ENCODE assay signal across 22 cellular contexts in the genomic region with DNA sequence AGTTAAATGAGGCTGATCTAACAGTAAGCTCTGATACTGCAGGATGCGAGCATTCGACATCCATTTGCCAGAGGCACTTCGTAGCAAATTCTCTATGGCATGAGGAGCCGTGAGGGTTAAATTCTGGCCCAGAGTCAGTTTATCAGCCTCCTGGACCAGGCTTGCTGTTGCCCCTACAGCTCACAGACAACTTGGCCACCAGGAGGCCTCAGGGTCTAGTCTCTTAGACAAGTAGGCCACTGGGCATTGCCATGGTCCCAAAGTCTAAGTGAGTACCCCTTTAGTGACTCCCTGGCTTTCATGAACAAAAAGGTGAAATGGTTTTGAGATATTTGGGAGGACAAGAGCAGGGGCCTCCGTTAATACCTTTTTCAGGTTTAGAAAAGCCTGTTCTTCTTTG.
"Had no signal": no experiment of that assay in that cellular context is flagged by ENCODE, and none has a peak within 500 bp of the region (broad histone marks: within the 10 kb centered on the region; RNA-seq: fewer than 3 reads in every experiment).

No MANE protein-coding gene starts in this region.

- H3K36me3 ChIP-seq: brain microvascular endothelial cell, esophagus muscularis mucosa, suprapubic skin, transverse colon had no signal

- H3K27me3 Mint-ChIP-seq: stimulated activated naive CD8-positive, alpha-beta T cell treated with anti-CD3 and anti-CD28 coated beads, Interleukin-15, amount 100 ng/mL, for 72 hours had no signal

- H3K27ac ChIP-seq: brain microvascular endothelial cell, esophagus muscularis mucosa, hepatocyte, suprapubic skin, transverse colon had no signal

- DNase-seq: activated CD4-positive, CD25-positive, alpha-beta regulatory T cell treated with anti-CD3 and anti-CD28 coated beads, Interleukin-2, amount 50 U/mL, for 72 hours; activated CD8-positive, alpha-beta memory T cell treated with anti-CD3 and anti-CD28 coated beads for 24 hours; activated CD8-positive, alpha-beta memory T cell treated with anti-CD3 and anti-CD28 coated beads, Interleukin-2, amount 50 U/mL, for 48 hours; activated effector memory CD4-positive, alpha-beta T cell treated with Interleukin-2 at 50 U/mL for 16 hours; activated naive CD4-positive, alpha-beta T cell treated with anti-CD3 and anti-CD28 coated beads, Interleukin-2, amount 50 U/mL, for 16 hours; activated T-cell treated with anti-CD3 and anti-CD28 coated beads, Interleukin-2, amount 50 U/mL, for 48 hours; aorta; brain microvascular endothelial cell; central memory CD4-positive, alpha-beta T cell; left cardiac atrium; mesenchymal stem cell; naive thymus-derived CD8-positive, alpha-beta T cell; posterior cingulate gyrus; retina; stimulated activated naive CD8-positive, alpha-beta T cell treated with anti-CD3 and anti-CD28 coated beads, Interleukin-15, amount 100 ng/mL, for 72 hours; T1000 had no signal

- H2AFZ ChIP-seq: hepatocyte had no signal

- H3K9me3 ChIP-seq: esophagus muscularis mucosa, suprapubic skin, transverse colon had no signal

- H3K4me1 Mint-ChIP-seq: naive thymus-derived CD8-positive, alpha-beta T cell; stimulated activated naive CD8-positive, alpha-beta T cell treated with anti-CD3 and anti-CD28 coated beads, Interleukin-15, amount 100 ng/mL, for 72 hours had no signal

- H3K36me3 Mint-ChIP-seq: naive thymus-derived CD8-positive, alpha-beta T cell had no signal

- H3K27ac Mint-ChIP-seq: naive thymus-derived CD8-positive, alpha-beta T cell; stimulated activated naive CD8-positive, alpha-beta T cell treated with anti-CD3 and anti-CD28 coated beads, Interleukin-15, amount 100 ng/mL, for 72 hours had no signal

- H3K4me3 ChIP-seq: esophagus muscularis mucosa, hepatocyte, suprapubic skin, transverse colon had no signal

- H3K4me3 Mint-ChIP-seq: naive thymus-derived CD8-positive, alpha-beta T cell; stimulated activated naive CD8-positive, alpha-beta T cell treated with anti-CD3 and anti-CD28 coated beads, Interleukin-15, amount 100 ng/mL, for 72 hours had no signal

- H3K27me3 ChIP-seq: brain microvascular endothelial cell, esophagus muscularis mucosa, hepatocyte, suprapubic skin, transverse colon had no signal

- FAIRE-seq: colon, islet of Langerhans had no signal

- H3K4me1 ChIP-seq: suprapubic skin, transverse colon had no signal

- ATAC-seq: left cardiac atrium; naive thymus-derived CD8-positive, alpha-beta T cell; stimulated activated naive CD8-positive, alpha-beta T cell treated with anti-CD3 and anti-CD28 coated beads, Interleukin-15, amount 100 ng/mL, for 72 hours had no signal

- H3K79me2 ChIP-seq: hepatocyte had no signal

- H3K4me2 ChIP-seq: hepatocyte had no signal
